3 cellular contexts compared by ENCODE assay signal in genomic region chr19:3914199-3914598, GRCh38.
TF ChIP-seq lines count a peak whose summit lies in the region.

No MANE protein-coding gene starts in this region.

TF ChIP-seq in HepG2, 621 proteins besides CTCF, POLR2A, EP300 and RAD21:
- TF ChIP-seq HMG20B (CRISPR knock-in tag; conservative IDR thresholded peaks at IDR 0.05): no peak
- TF ChIP-seq ZNF766 (CRISPR knock-in tag; IDR thresholded peaks at IDR 0.05; ENCODE audit: borderline replicate concordance): no peak
- no peak for TF ChIP-seq RNF2 (conservative IDR thresholded peaks at IDR 0.05; ENCODE audit: low read depth)
- TF ChIP-seq ZBTB43 (CRISPR knock-in tag; conservative IDR thresholded peaks at IDR 0.05): no peak
- 0 out of 2 replicates have a peak, but pooled peaks have one; percentile 25 for TF ChIP-seq ZNF143 (CRISPR knock-in tag; IDR thresholded peaks at IDR 0.05)
- no peak for TF ChIP-seq NFAT5 (CRISPR knock-in tag; IDR thresholded peaks at IDR 0.05)
- TF ChIP-seq CHD2 (IDR thresholded peaks at IDR 0.05; ENCODE audit: low read depth, low read length): peak; percentile 84
- no peak for TF ChIP-seq ZSCAN9 (CRISPR knock-in tag; IDR thresholded peaks at IDR 0.05; ENCODE audit: borderline replicate concordance)
- TF ChIP-seq ZNF24 (IDR thresholded peaks at IDR 0.05): no peak
- no peak for TF ChIP-seq ZNF761 (CRISPR knock-in tag; conservative IDR thresholded peaks at IDR 0.05)

TF ChIP-seq in K562, 482 proteins besides CTCF, POLR2A, EP300 and RAD21 (continues in another document):
- TF ChIP-seq TBP (optimal IDR thresholded peaks at IDR 0.05; ENCODE audit: low read depth, low read length) (peak; percentile 55), SIRT6 (IDR thresholded peaks at IDR 0.05; ENCODE audit: low read depth, low read length) (no peak), SRSF9 (IDR thresholded peaks at IDR 0.05; ENCODE audit: borderline replicate concordance, low read depth, low read length) (no peak), NFE2L1 (tag; IDR thresholded peaks at IDR 0.05; ENCODE audit: borderline replicate concordance, low read depth) (no peak), CUX1 (CRISPR knock-in tag; IDR thresholded peaks at IDR 0.05) (no peak), CHD4 (IDR thresholded peaks at IDR 0.05; ENCODE audit: insufficient read depth, insufficient replicate concordance, low read depth, low read length, poor library complexity, severe bottlenecking) (no peak), HEY1 (CRISPR knock-in tag; IDR thresholded peaks at IDR 0.05; ENCODE audit: borderline replicate concordance) (no peak), HMGN3 (IDR thresholded peaks at IDR 0.05; ENCODE audit: borderline replicate concordance, extremely low read depth, insufficient read length, low read depth, low read length) (no peak), HDAC6 (IDR thresholded peaks at IDR 0.05; ENCODE audit: low read depth, low read length) (no peak), SUPT5H (IDR thresholded peaks at IDR 0.05) (0 out of 2 replicates have a peak, but pooled peaks have one; percentile 36), TCF15 (CRISPR knock-in tag; IDR thresholded peaks at IDR 0.05) (no peak), ILF3 (IDR thresholded peaks at IDR 0.05; ENCODE audit: borderline replicate concordance) (no peak), HDAC3 (IDR thresholded peaks at IDR 0.05; ENCODE audit: borderline replicate concordance, partially characterized antibody) (no peak), CSDE1 (IDR thresholded peaks at IDR 0.05) (no peak), ZNF384 (IDR thresholded peaks at IDR 0.05; ENCODE audit: low read depth, low read length) (0 out of 2 replicates have a peak, but pooled peaks have one; percentile 22), SMARCC2 (IDR thresholded peaks at IDR 0.05; ENCODE audit: low read depth) (no peak), HNRNPLL (IDR thresholded peaks at IDR 0.05; ENCODE audit: low read depth, low read length, poor library complexity, severe bottlenecking) (no peak), NR2C1 (IDR thresholded peaks at IDR 0.05) (no peak), NR2C1 (tag; IDR thresholded peaks at IDR 0.05) (no peak)
- TF ChIP-seq, protein P1, sequence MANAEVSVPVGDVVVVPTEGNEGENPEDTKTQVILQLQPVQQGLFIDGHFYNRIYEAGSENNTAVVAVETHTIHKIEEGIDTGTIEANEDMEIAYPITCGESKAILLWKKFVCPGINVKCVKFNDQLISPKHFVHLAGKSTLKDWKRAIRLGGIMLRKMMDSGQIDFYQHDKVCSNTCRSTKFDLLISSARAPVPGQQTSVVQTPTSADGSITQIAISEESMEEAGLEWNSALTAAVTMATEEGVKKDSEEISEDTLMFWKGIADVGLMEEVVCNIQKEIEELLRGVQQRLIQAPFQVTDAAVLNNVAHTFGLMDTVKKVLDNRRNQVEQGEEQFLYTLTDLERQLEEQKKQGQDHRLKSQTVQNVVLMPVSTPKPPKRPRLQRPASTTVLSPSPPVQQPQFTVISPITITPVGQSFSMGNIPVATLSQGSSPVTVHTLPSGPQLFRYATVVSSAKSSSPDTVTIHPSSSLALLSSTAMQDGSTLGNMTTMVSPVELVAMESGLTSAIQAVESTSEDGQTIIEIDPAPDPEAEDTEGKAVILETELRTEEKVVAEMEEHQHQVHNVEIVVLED (CRISPR knock-in tag; IDR thresholded peaks at IDR 0.05): no peak
- TF ChIP-seq, protein P2, sequence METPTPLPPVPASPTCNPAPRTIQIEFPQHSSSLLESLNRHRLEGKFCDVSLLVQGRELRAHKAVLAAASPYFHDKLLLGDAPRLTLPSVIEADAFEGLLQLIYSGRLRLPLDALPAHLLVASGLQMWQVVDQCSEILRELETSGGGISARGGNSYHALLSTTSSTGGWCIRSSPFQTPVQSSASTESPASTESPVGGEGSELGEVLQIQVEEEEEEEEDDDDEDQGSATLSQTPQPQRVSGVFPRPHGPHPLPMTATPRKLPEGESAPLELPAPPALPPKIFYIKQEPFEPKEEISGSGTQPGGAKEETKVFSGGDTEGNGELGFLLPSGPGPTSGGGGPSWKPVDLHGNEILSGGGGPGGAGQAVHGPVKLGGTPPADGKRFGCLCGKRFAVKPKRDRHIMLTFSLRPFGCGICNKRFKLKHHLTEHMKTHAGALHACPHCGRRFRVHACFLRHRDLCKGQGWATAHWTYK (CRISPR knock-in tag; IDR thresholded peaks at IDR 0.05): no peak

TF ChIP-seq in GM12891, 5 proteins besides CTCF, POLR2A, EP300 and RAD21:
- TF ChIP-seq POU2F2 (IDR thresholded peaks at IDR 0.05; ENCODE audit: low read depth, low read length) (no peak), SPI1 (IDR thresholded peaks at IDR 0.05; ENCODE audit: low read depth, low read length) (no peak), TAF1 (IDR thresholded peaks at IDR 0.05; ENCODE audit: low read depth, low read length) (no peak), PAX5 (IDR thresholded peaks at IDR 0.05; ENCODE audit: insufficient read depth, low read length, severe bottlenecking) (no peak), POLR2AphosphoS5 (IDR thresholded peaks at IDR 0.05; ENCODE audit: low read depth, low read length) (no peak)
